In genomic region chr11:119317592-119318239, GRCh38 we compare ENCODE assay signal across 12 cellular contexts. TPM values are rescaled to one million over a fixed set of nuclear protein-coding genes. Genes with fewer than 3 reads are reported as not detected.
DNase-seq lines count a peak whose midpoint lies in the region; ATAC-seq, FAIRE-seq and TF ChIP-seq lines count a peak whose summit lies in the region.
"Had no signal": no experiment of that assay in that cellular context is flagged by ENCODE, and none has a peak within 500 bp of the region (broad histone marks: within the 10 kb centered on the region; RNA-seq: fewer than 3 reads in every experiment).

No MANE protein-coding gene starts in this region.

- peak; percentile 5 for DNase-seq in SIG-M5 treated with dmso at 0.1 percent for 504 hours (lab: John Stamatoyannopoulos, UW; ENCODE audit: unreplicated experiment)
- DNase-seq in SIG-M5 (lab: John Stamatoyannopoulos, UW): no peak
- no peak for DNase-seq in GM12878 (ENCODE audit: low read depth, low spot score)
- no peak for DNase-seq in mesothelial cell of epicardium (ENCODE audit: low spot score in 2 of 2, unreplicated experiment in 2 of 2)
- DNase-seq in effector memory CD4-positive, alpha-beta T cell: no peak
- no peak for DNase-seq in SW480 (ENCODE audit: low spot score)

- peak overlapping the region; percentile 34 for H3K27ac Mint-ChIP-seq in mesothelial cell of epicardium
- H3K27ac Mint-ChIP-seq: T-helper 1 cell treated with Interleukin-12 subunit alpha and Interleukin-12 subunit beta and Interleukin-4 antibody, amounts not matched to agents 30 μg/mL and 1 μg/mL, for 36 hours had no signal

- TF ChIP-seq RAD21 in GM12878 (IDR thresholded peaks at IDR 0.05; ENCODE audit: insufficient read depth, low read depth, low read length): no peak

- H3K4me3 ChIP-seq in GM12878: no peak overlapping the region
- peak overlapping the region; percentile 59 for H3K4me3 ChIP-seq in thymus (ENCODE audit: low read length)
- no peak overlapping the region for H3K4me3 ChIP-seq in effector memory CD4-positive, alpha-beta T cell (ENCODE audit: insufficient read depth, low read depth, low read length, poor library complexity, severe bottlenecking)

- no peaks in the 10 kb centered on the region for H3K36me3 Mint-ChIP-seq in mesothelial cell of epicardium

- FAIRE-seq in GM12878 (lab: Jason Lieb, UNC): no peak

- H3K27me3 ChIP-seq in GM12878 (replicated peaks in 1 of 2; ENCODE audit: control insufficient read depth in 2 of 2, insufficient read depth in 2 of 2, low read length in 1 of 2) (peaks cover 1 to 15% of the 10 kb centered on the region in 2 experiments; a peak in 3 of 4 replicates), thymus (ENCODE audit: control insufficient read depth, insufficient read depth) (peaks cover 42% of the 10 kb centered on the region)
- peaks cover 21% of the 10 kb centered on the region for H3K27me3 ChIP-seq in effector memory CD4-positive, alpha-beta T cell (replicated peaks; ENCODE audit: control insufficient read depth, insufficient read depth, low read length, poor library complexity, severe bottlenecking)

- no peaks in the 10 kb centered on the region for H3K9me3 Mint-ChIP-seq in mesothelial cell of epicardium
- H3K9me3 Mint-ChIP-seq: T-helper 1 cell treated with Interleukin-12 subunit alpha and Interleukin-12 subunit beta and Interleukin-4 antibody, amounts not matched to agents 30 μg/mL and 1 μg/mL, for 36 hours had no signal

- peaks cover 38% of the 10 kb centered on the region for H3K4me1 Mint-ChIP-seq in mesothelial cell of epicardium

- no peak overlapping the region for H3K27ac ChIP-seq in GM12878 (ENCODE audit: control insufficient read depth, insufficient read depth)
- H3K27ac ChIP-seq in thymus (ENCODE audit: low read depth): peak overlapping the region; percentile 10
- H3K27ac ChIP-seq in effector memory CD4-positive, alpha-beta T cell (ENCODE audit: insufficient read depth, low read length, poor library complexity, severe bottlenecking): no peak overlapping the region
- H3K27ac ChIP-seq: 22Rv1 had no signal

- H3K4me1 ChIP-seq in GM12878 (ENCODE audit: control insufficient read depth, insufficient read depth, low read length): peaks cover 46% of the 10 kb centered on the region
- H3K4me1 ChIP-seq in thymus (ENCODE audit: control insufficient read depth, insufficient read depth, low read length): peaks cover 36% of the 10 kb centered on the region
- H3K4me1 ChIP-seq in effector memory CD4-positive, alpha-beta T cell (ENCODE audit: control insufficient read depth, insufficient read depth, low read length, poor library complexity, severe bottlenecking): peaks cover 56% of the 10 kb centered on the region

- no peak for TF ChIP-seq POLR2A in GM12878 (IDR thresholded peaks at IDR 0.05; ENCODE audit: low read depth, low read length)

- BruUV-seq in GM12878 (replicated peaks; lab: Mats Ljungman, UMichigan): no TSS peak

- no peaks in the 10 kb centered on the region for H4K20me1 ChIP-seq in GM12878 (ENCODE audit: control insufficient read depth, insufficient read depth)

- H3K9me3 ChIP-seq in GM12878 (replicated peaks; ENCODE audit: control insufficient read depth, insufficient read depth, low read length) (no peaks in the 10 kb centered on the region), thymus (ENCODE audit: control insufficient read depth) (no peaks in the 10 kb centered on the region)
- no peaks in the 10 kb centered on the region for H3K9me3 ChIP-seq in effector memory CD4-positive, alpha-beta T cell (ENCODE audit: control insufficient read depth, low read length)
- H3K9me3 ChIP-seq: adrenal gland had no signal

- peak overlapping the region; percentile 43 for H3K4me3 Mint-ChIP-seq in mesothelial cell of epicardium

- no peaks in the 10 kb centered on the region for H3K79me2 ChIP-seq in GM12878 (ENCODE audit: control insufficient read depth, insufficient read depth, low read length)

- intact Hi-C loops in GM12878 (cut with micrococcal nuclease; ENCODE audit: unreplicated experiment): no loop called here

- no peak for ATAC-seq in GM12878
- no peak for ATAC-seq in GM21786 (IDR thresholded peaks at IDR 0.05; ENCODE audit: unreplicated experiment)

- H3K9ac ChIP-seq in GM12878 (ENCODE audit: control insufficient read depth, insufficient read depth, low read length): no peak overlapping the region

- CTCF ChIA-PET in GM12878 (lab: Yijun Ruan, JAX): interaction anchor here (0.7 to 1.3 kb wide), 6 partner anchors 8 to 149 kb away, joined by 3 to 5 read pairs (median 3); partner anchors contain the start of gene NLRX1

- WGBS in GM12878 (ENCODE audit: insufficient coverage, insufficient replicate concordance, low lambda C conversion rate, missing lambda C conversion rate): 67% methylated on average over 13 of the region's 14 CpGs
- 80% methylated on average over 14 of the region's 14 CpGs for WGBS in thymus

- RAD21 ChIA-PET in GM12878 (lab: Charles Lee; ENCODE audit: unreplicated experiment): interaction anchor here (0.5 to 0.6 kb wide), 3 partner anchors 21 to 250 kb away, joined by 3 read pairs; partner anchors contain the start of gene VPS11

- H2AFZ ChIP-seq in GM12878 (ENCODE audit: control insufficient read depth, low read depth, low read length): 0 out of 2 replicates have a peak overlapping the region, but pooled peaks have one; percentile 15

- POLR2A ChIA-PET in GM12878 (lab: Charles Lee): interaction anchor here (0.6 to 1.7 kb wide), 6 partner anchors 17 to 112 kb away, joined by 3 to 7 read pairs (median 4); partner anchors contain the start of genes CBL and RNF26

- TF ChIP-seq CTCF in GM12878 (IDR thresholded peaks at IDR 0.05 in 2 of 3, conservative IDR thresholded peaks at IDR 0.05 in 1 of 3; ENCODE audit: control insufficient read depth in 2 of 3, extremely low read depth in 1 of 3, insufficient read depth in 1 of 3, low read depth in 3 of 3, low read length in 3 of 3) (no peak), mesothelial cell of epicardium (IDR thresholded peaks at IDR 0.05; ENCODE audit: unreplicated experiment) (no peak)

- peak overlapping the region; percentile 44; the same call in 1 of the 2 replicates for H3K4me2 ChIP-seq in GM12878 (ENCODE audit: control insufficient read depth, insufficient read depth)

- SMC1A ChIA-PET in GM12878 (lab: Charles Lee; ENCODE audit: uncharacterized antibody, unreplicated experiment): interaction anchor here (1.0 to 3.5 kb wide), 2 partner anchors 20 to 34 kb away, joined by 3 to 14 read pairs; no protein-coding TSS in a partner anchor

- no peaks in the 10 kb centered on the region for H3K36me3 ChIP-seq in GM12878 (ENCODE audit: control insufficient read depth in 2 of 2, insufficient read depth in 2 of 2, low read length in 1 of 2)
- no peaks in the 10 kb centered on the region for H3K36me3 ChIP-seq in thymus (ENCODE audit: control insufficient read depth, insufficient read depth)
- H3K36me3 ChIP-seq in effector memory CD4-positive, alpha-beta T cell (ENCODE audit: control insufficient read depth, insufficient read depth, low read length): no peaks in the 10 kb centered on the region
- H3K36me3 ChIP-seq: adrenal gland had no signal

- H3K27me3 Mint-ChIP-seq in mesothelial cell of epicardium (ENCODE audit: low read depth): no peaks in the 10 kb centered on the region

- in situ Hi-C loops in GM12878 (cut with MboI): no loop called here

- no peak for TF ChIP-seq EP300 in GM12878 (IDR thresholded peaks at IDR 0.05; ENCODE audit: borderline replicate concordance in 1 of 2, control insufficient read depth in 1 of 2, low read depth in 2 of 2, low read length in 2 of 2)

RNA-seq across cellular contexts. Expression of gene MCAM, which starts 0.8 kb away (rescaled TPM):
- 68.2 and 76.0 TPM in 2 replicates for total RNA-seq in GM12878 (2013; cell fraction: nucleolus; rRNA removed)
- 17.6 TPM in 2 replicates for total RNA-seq in GM12878 (2014; rRNA removed)
- total RNA-seq in GM12878 (2014; rRNA removed; fragmentation: Illumina TruSeq; extraction: Trizol): 10.0 TPM in 2 replicates
- total RNA-seq in GM12878 (2021): 17.9 and 19.7 TPM in 2 replicates
- polyA plus RNA-seq in GM12878 (2011; ENCODE audit: low read depth): 0.49 TPM
- 2.5 and 4.1 TPM in 2 replicates for polyA plus RNA-seq in GM12878 (2011; rRNA removed)
- polyA plus RNA-seq in GM12878 (2011; cell fraction: cytosol; rRNA removed): 11.5 and 18.7 TPM in 2 replicates
- 6.6 and 8.2 TPM in 2 replicates for polyA plus RNA-seq in GM12878 (2011; cell fraction: nucleus; rRNA removed)
- polyA plus RNA-seq in GM12878 (2012): 0.92 and 4.0 TPM in 2 replicates
- polyA plus RNA-seq in GM12878 (2014; fragmentation: Illumina TruSeq; extraction: Trizol): 7.4 and 12.1 TPM in 2 replicates
- polyA plus RNA-seq in GM12878 (2014; fragmentation: Nextera tagmentation; extraction: Ambion mirVana): 1 to 10 TPM; 3.1 to 4.5 TPM
- polyA plus RNA-seq in GM12878 (2014; rRNA removed): 13.2 and 16.5 TPM in 2 replicates
- 1 to 10 TPM; 7.8 to 8.7 TPM for polyA plus RNA-seq in GM12878 (2016; fragmentation: Nextera tagmentation; extraction: Ambion mirVana)
- polyA minus RNA-seq in GM12878 (2011; rRNA and poly(A)+ RNA removed): 3.9 and 6.9 TPM in 2 replicates
- 3.6 and 4.2 TPM in 2 replicates for polyA minus RNA-seq in GM12878 (2011; cell fraction: cytosol; rRNA and poly(A)+ RNA removed)
- polyA minus RNA-seq in GM12878 (2011; cell fraction: nucleus; rRNA and poly(A)+ RNA removed): 5.3 and 8.2 TPM in 2 replicates
- 25.9 to 28.2 TPM (median 26.7 TPM) in 3 replicates for total RNA-seq in mesothelial cell of epicardium
- 54.4 TPM for polyA plus RNA-seq in thymus

RNA-seq across cellular contexts. Expression of gene RNF26, which starts 16.6 kb away (rescaled TPM):
- 5.5 and 7.0 TPM in 2 replicates for total RNA-seq in GM12878 (2013; cell fraction: nucleolus; rRNA removed)
- total RNA-seq in GM12878 (2014; rRNA removed) (3.7 and 5.3 TPM in 2 replicates), GM12878 (2014; rRNA removed; fragmentation: Illumina TruSeq; extraction: Trizol) (7.1 and 7.2 TPM in 2 replicates), GM12878 (2021) (29.9 and 31.1 TPM in 2 replicates), mesothelial cell of epicardium (36.1 to 37.1 TPM (median 36.2 TPM) in 3 replicates)
- 13.3 TPM for polyA plus RNA-seq in GM12878 (2011; ENCODE audit: low read depth)
- polyA plus RNA-seq in GM12878 (2011; rRNA removed) (7.0 and 16.6 TPM in 2 replicates), GM12878 (2014; fragmentation: Illumina TruSeq; extraction: Trizol) (10.4 and 18.7 TPM in 2 replicates), GM12878 (2014; fragmentation: Nextera tagmentation; extraction: Ambion mirVana) (1 to 10 TPM; 2.8 to 4.2 TPM), GM12878 (2014; rRNA removed) (20.9 and 25.6 TPM in 2 replicates), GM12878 (2016; fragmentation: Nextera tagmentation; extraction: Ambion mirVana) (10 to 100 TPM; 52.2 to 54.5 TPM), thymus (9.0 TPM)
- polyA plus RNA-seq in GM12878 (2011; cell fraction: cytosol; rRNA removed): 31.3 and 35.6 TPM in 2 replicates
- polyA plus RNA-seq in GM12878 (2011; cell fraction: nucleus; rRNA removed): 18.6 and 20.0 TPM in 2 replicates
- polyA plus RNA-seq in GM12878 (2012): 19.1 and 19.4 TPM in 2 replicates
- 30.4 and 39.4 TPM in 2 replicates for polyA minus RNA-seq in GM12878 (2011; rRNA and poly(A)+ RNA removed)
- 19.4 and 20.5 TPM in 2 replicates for polyA minus RNA-seq in GM12878 (2011; cell fraction: cytosol; rRNA and poly(A)+ RNA removed)
- polyA minus RNA-seq in GM12878 (2011; cell fraction: nucleus; rRNA and poly(A)+ RNA removed): 19.0 and 24.8 TPM in 2 replicates

RNA-seq across cellular contexts. Expression of gene C1QTNF5, which starts 23.0 kb away (rescaled TPM):
- total RNA-seq in GM12878 (2013; cell fraction: nucleolus; rRNA removed): not detected in 2 replicates
- total RNA-seq in GM12878 (2014; rRNA removed) (not detected in 2 replicates), GM12878 (2014; rRNA removed; fragmentation: Illumina TruSeq; extraction: Trizol) (not detected in 2 replicates), GM12878 (2021) (not detected in 2 replicates), mesothelial cell of epicardium (24.1 to 25.0 TPM (median 24.4 TPM) in 3 replicates)
- not detected for polyA plus RNA-seq in GM12878 (2011; ENCODE audit: low read depth)
- polyA plus RNA-seq in GM12878 (2011; rRNA removed) (not detected in 2 replicates), GM12878 (2014; fragmentation: Illumina TruSeq; extraction: Trizol) (not detected in 2 replicates), GM12878 (2014; fragmentation: Nextera tagmentation; extraction: Ambion mirVana) (not detected), GM12878 (2014; rRNA removed) (not detected in 2 replicates), GM12878 (2016; fragmentation: Nextera tagmentation; extraction: Ambion mirVana) (not detected), thymus (8.6 TPM)
- not detected in 2 replicates for polyA plus RNA-seq in GM12878 (2011; cell fraction: cytosol; rRNA removed)
- not detected in 2 replicates for polyA plus RNA-seq in GM12878 (2011; cell fraction: nucleus; rRNA removed)
- not detected in 2 replicates for polyA plus RNA-seq in GM12878 (2012)
- not detected in 2 replicates for polyA minus RNA-seq in GM12878 (2011; rRNA and poly(A)+ RNA removed)
- polyA minus RNA-seq in GM12878 (2011; cell fraction: cytosol; rRNA and poly(A)+ RNA removed): not detected in 2 replicates
- polyA minus RNA-seq in GM12878 (2011; cell fraction: nucleus; rRNA and poly(A)+ RNA removed): not detected in 2 replicates

RNA-seq across cellular contexts. Expression of gene MFRP, which starts 28.8 kb away (rescaled TPM):
- not detected in 2 replicates for total RNA-seq in GM12878 (2013; cell fraction: nucleolus; rRNA removed)
- total RNA-seq in GM12878 (2014; rRNA removed): not detected in 2 replicates
- total RNA-seq in GM12878 (2014; rRNA removed; fragmentation: Illumina TruSeq; extraction: Trizol): not detected in 2 replicates
- not detected in 2 replicates for total RNA-seq in GM12878 (2021)
- polyA plus RNA-seq in GM12878 (2011; ENCODE audit: low read depth): not detected
- not detected in 2 replicates for polyA plus RNA-seq in GM12878 (2011; rRNA removed)
- polyA plus RNA-seq in GM12878 (2011; cell fraction: cytosol; rRNA removed): not detected in 2 replicates
- polyA plus RNA-seq in GM12878 (2011; cell fraction: nucleus; rRNA removed): not detected in 2 replicates
- polyA plus RNA-seq in GM12878 (2012): not detected in 2 replicates
- not detected in 2 replicates for polyA plus RNA-seq in GM12878 (2014; fragmentation: Illumina TruSeq; extraction: Trizol)
- polyA plus RNA-seq in GM12878 (2014; fragmentation: Nextera tagmentation; extraction: Ambion mirVana): not detected
- polyA plus RNA-seq in GM12878 (2014; rRNA removed): not detected in 2 replicates
- polyA plus RNA-seq in GM12878 (2016; fragmentation: Nextera tagmentation; extraction: Ambion mirVana): not detected
- not detected in 2 replicates for polyA minus RNA-seq in GM12878 (2011; rRNA and poly(A)+ RNA removed)
- not detected in 2 replicates for polyA minus RNA-seq in GM12878 (2011; cell fraction: cytosol; rRNA and poly(A)+ RNA removed)
- polyA minus RNA-seq in GM12878 (2011; cell fraction: nucleus; rRNA and poly(A)+ RNA removed): not detected in 2 replicates
- not detected in 3 replicates for total RNA-seq in mesothelial cell of epicardium
- polyA plus RNA-seq in thymus: 0.05 TPM
- total RNA-seq: kidney epithelial cell had no signal
- polyA plus RNA-seq: adrenal gland had no signal

Comparison
In these comparisons a context has a peak if more than half of its experiments do, and no peak if none do; other contexts are left out.
1. RNA of gene C1QTNF5, which starts 23.0 kb away (total RNA-seq): 24.1 to 25.0 TPM in mesothelial cell of epicardium; not detected in GM12878; every median in the first group is over 10 times any median in the second.